In the genomic region with DNA sequence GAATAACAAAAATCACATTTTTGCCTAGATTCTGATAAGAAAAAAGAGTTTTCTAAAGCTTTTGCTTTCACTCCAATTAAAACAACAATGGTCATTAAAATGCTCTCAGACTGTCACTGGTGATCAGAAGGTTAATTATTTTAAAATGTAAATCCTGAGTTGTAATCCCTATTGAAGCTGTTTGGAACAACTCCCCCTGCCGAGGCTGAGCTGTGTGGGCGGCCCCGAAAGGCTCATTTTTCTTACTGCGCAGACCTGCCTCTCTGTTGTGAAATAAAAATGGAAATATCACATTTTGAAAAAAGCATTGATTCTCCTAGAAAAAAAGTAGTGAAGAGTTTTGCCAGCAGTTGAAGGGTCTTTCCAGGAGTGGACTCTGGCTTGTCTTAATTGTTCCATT, we compare ENCODE assay signal across 19 cellular contexts.
"Had no signal": no experiment of that assay in that cellular context is flagged by ENCODE, and none has a peak within 500 bp of the region (broad histone marks: within the 10 kb centered on the region; RNA-seq: fewer than 3 reads in every experiment).

No MANE protein-coding gene starts in this region.

- DNase-seq: activated B cell treated with CpG ODN at 0.5 μM for 24 hours; activated CD4-positive, alpha-beta T cell treated with anti-CD3 and anti-CD28 coated beads for 4 hours; activated CD4-positive, alpha-beta T cell treated with anti-CD3 and anti-CD28 coated beads, Interleukin-2, amount 50 U/mL, for 48 hours; activated CD8-positive, alpha-beta memory T cell treated with anti-CD3 and anti-CD28 coated beads, Interleukin-2, amount 50 U/mL, for 48 hours; activated effector memory CD4-positive, alpha-beta T cell treated with Interleukin-2 at 50 U/mL for 16 hours; activated naive CD4-positive, alpha-beta T cell treated with anti-CD3 and anti-CD28 coated beads, Interleukin-2, amount 10 ng/mL, durations not matched to agents 7 days and 5 days; activated T-cell treated with anti-CD3 and anti-CD28 coated beads, Interleukin-2, amount 50 U/mL, for 48 hours; amygdala; cerebellar nuclear complex; cortex of kidney; kidney glomerular epithelial cell; midbrain; natural killer cell; nucleus accumbens; right lobe of liver; stimulated activated CD4-positive, alpha-beta T cell treated with anti-CD3 and anti-CD28 coated beads, Interleukin-2, amount 100 ng/mL, for 24 hours; stomach; T-helper 1 cell had no signal

- H3K36me3 Mint-ChIP-seq: activated naive CD4-positive, alpha-beta T cell treated with anti-CD3 and anti-CD28 coated beads, Interleukin-2, amount 10 ng/mL, durations not matched to agents 7 days and 5 days; natural killer cell; stimulated activated effector memory CD8-positive, alpha-beta T cell treated with anti-CD3 and anti-CD28 coated beads, Interleukin-12 subunit alpha, Interleukin-12 subunit beta, amount 100 ng/mL, for 72 hours had no signal

- H3K4me3 Mint-ChIP-seq: activated B cell treated with CpG ODN at 0.5 μM for 24 hours; activated naive CD4-positive, alpha-beta T cell treated with anti-CD3 and anti-CD28 coated beads, Interleukin-2, amount 10 ng/mL, durations not matched to agents 7 days and 5 days; natural killer cell; stimulated activated effector memory CD8-positive, alpha-beta T cell treated with anti-CD3 and anti-CD28 coated beads, Interleukin-12 subunit alpha, Interleukin-12 subunit beta, amount 100 ng/mL, for 72 hours had no signal

- H3K27ac Mint-ChIP-seq: activated B cell treated with CpG ODN at 0.5 μM for 24 hours; activated naive CD4-positive, alpha-beta T cell treated with anti-CD3 and anti-CD28 coated beads, Interleukin-2, amount 10 ng/mL, durations not matched to agents 7 days and 5 days; natural killer cell; stimulated activated effector memory CD8-positive, alpha-beta T cell treated with anti-CD3 and anti-CD28 coated beads, Interleukin-12 subunit alpha, Interleukin-12 subunit beta, amount 100 ng/mL, for 72 hours had no signal

- ATAC-seq: natural killer cell; right lobe of liver; stimulated activated effector memory CD8-positive, alpha-beta T cell treated with anti-CD3 and anti-CD28 coated beads, Interleukin-12 subunit alpha, Interleukin-12 subunit beta, amount 100 ng/mL, for 72 hours had no signal

- H3K9me3 Mint-ChIP-seq: activated B cell treated with CpG ODN at 0.5 μM for 24 hours; activated naive CD4-positive, alpha-beta T cell treated with anti-CD3 and anti-CD28 coated beads, Interleukin-2, amount 10 ng/mL, durations not matched to agents 7 days and 5 days; stimulated activated effector memory CD8-positive, alpha-beta T cell treated with anti-CD3 and anti-CD28 coated beads, Interleukin-12 subunit alpha, Interleukin-12 subunit beta, amount 100 ng/mL, for 72 hours had no signal
